In the genomic region with DNA sequence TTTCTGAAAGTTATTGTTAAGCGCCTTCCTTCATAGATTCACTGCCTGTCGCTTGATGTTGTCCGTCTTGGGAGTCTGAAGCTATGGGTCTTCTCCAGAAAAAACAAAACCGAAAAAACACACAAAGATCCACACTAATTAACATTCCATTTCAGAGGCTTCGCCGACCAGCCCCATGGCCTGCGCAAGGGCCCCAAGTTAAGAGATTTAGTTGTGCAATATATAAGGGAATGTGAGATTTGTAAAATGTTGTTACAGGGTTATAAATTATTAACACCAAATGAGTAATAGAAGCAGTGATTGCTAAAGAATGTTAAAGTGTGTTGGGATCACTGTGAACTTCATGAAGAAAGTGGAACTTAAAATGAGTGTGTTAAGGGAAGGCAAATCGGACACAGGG, we compare ENCODE assay signal across 14 cellular contexts. TPM values are rescaled to one million over a fixed set of nuclear protein-coding genes. Genes with fewer than 3 reads are reported as not detected.
DNase-seq lines count a peak whose midpoint lies in the region; ATAC-seq and TF ChIP-seq lines count a peak whose summit lies in the region.
"Had no signal": no experiment of that assay in that cellular context is flagged by ENCODE, and none has a peak within 500 bp of the region (broad histone marks: within the 10 kb centered on the region; RNA-seq: fewer than 3 reads in every experiment).

No MANE protein-coding gene starts in this region.

- TF ChIP-seq RAD21 in IMR-90 (IDR thresholded peaks at IDR 0.05; ENCODE audit: low read length) = no peak

- H3K23ac ChIP-seq in IMR-90 (ENCODE audit: low read depth, low read length) (no peak overlapping the region), neuronal stem cell (ENCODE audit: low read depth, low read length, poor library complexity) (no peak overlapping the region)

- H3K9me3 ChIP-seq in IMR-90 (ENCODE audit: control insufficient read depth, insufficient read depth, low read length) (no peaks in the 10 kb centered on the region), hepatocyte (ENCODE audit: low read depth) (no peaks in the 10 kb centered on the region), neuronal stem cell (replicated peaks in 1 of 2; ENCODE audit: control insufficient read depth in 2 of 2, insufficient read depth in 1 of 2, low read depth in 1 of 2, low read length in 2 of 2) (peaks cover 0 to 2% of the 10 kb centered on the region in 2 donors)

- H4K91ac ChIP-seq in IMR-90 (ENCODE audit: insufficient read depth, low read depth, low read length) = no peak overlapping the region
- no peak overlapping the region for H4K91ac ChIP-seq in neuronal stem cell (ENCODE audit: low read depth, low read length, poor library complexity)

- H3K4me1 ChIP-seq in IMR-90 (ENCODE audit: control insufficient read depth, insufficient read depth, low read length) = no peaks in the 10 kb centered on the region
- peaks cover 22% of the 10 kb centered on the region for H3K4me1 ChIP-seq in hepatocyte (ENCODE audit: insufficient read depth)
- H3K4me1 ChIP-seq in neuronal stem cell (ENCODE audit: control insufficient read depth in 2 of 2, insufficient read depth in 1 of 2, low read depth in 1 of 2, low read length in 2 of 2) = peaks cover 10 to 22% of the 10 kb centered on the region in 2 donors

- H2AK5ac ChIP-seq in IMR-90 (ENCODE audit: low read depth, low read length) (no peak overlapping the region), neuronal stem cell (ENCODE audit: low read depth, low read length) (no peak overlapping the region)

- DNase-seq in IMR-90 (no peak), hepatocyte (ENCODE audit: low spot score) (no peak), neuronal stem cell (ENCODE audit: low spot score) (no peak), MCF 10A (ENCODE audit: unreplicated experiment) (no peak), HPDE6-E6E7 (ENCODE audit: extremely low spot score) (no peak)
- DNase-seq: activated T-cell treated with anti-CD3 and anti-CD28 coated beads, Interleukin-2, amount 50 U/mL, for 1 hour; effector CD8-positive, alpha-beta T cell; KG1; stimulated activated CD4-positive, alpha-beta T cell treated with anti-CD3 and anti-CD28 coated beads, Interleukin-4, amount 100 ng/mL, for 1 hour had no signal

- no peak overlapping the region for H2AK9ac ChIP-seq in IMR-90 (replicated peaks; ENCODE audit: low read depth, low read length, poor library complexity)

- POLR2A ChIA-PET in IMR-90 (lab: Charles Lee; ENCODE audit: unreplicated experiment) = no interaction called here
- POLR2A ChIA-PET in MCF 10A (lab: Yijun Ruan, JAX) = no interaction called here

- no peak overlapping the region for H3K56ac ChIP-seq in IMR-90 (ENCODE audit: extremely low read depth, insufficient read depth, low read length)

- H3K4me3 ChIP-seq in IMR-90 (ENCODE audit: insufficient read depth, low read depth, low read length) = no peak overlapping the region
- no peak overlapping the region for H3K4me3 ChIP-seq in hepatocyte
- H3K4me3 ChIP-seq in neuronal stem cell (ENCODE audit: low read length in 2 of 2) = peak overlapping the region in 1 of 2 donors; percentile 69

- ATAC-seq in IMR-90 (ENCODE audit: low read depth) = no peak
- no peak for ATAC-seq in HG02840 (IDR thresholded peaks at IDR 0.05; ENCODE audit: low FRiP score, unreplicated experiment)
- ATAC-seq in HG03432 (IDR thresholded peaks at IDR 0.05; ENCODE audit: unreplicated experiment) = no peak

- no peak overlapping the region for H2BK15ac ChIP-seq in IMR-90 (ENCODE audit: low read depth, low read length)
- peak overlapping the region; percentile 43 for H2BK15ac ChIP-seq in neuronal stem cell (ENCODE audit: low read length)

- dilution Hi-C loops in IMR-90 (cut with HindIII; ENCODE audit: low sequenced_read_pairs, unreplicated experiment) = no loop called here

- H3K4me1 Mint-ChIP-seq in MCF 10A (ENCODE audit: insufficient read depth, unreplicated experiment) = no peaks in the 10 kb centered on the region

- H4K5ac ChIP-seq in IMR-90 (ENCODE audit: low read depth, low read length) = no peak overlapping the region

- H4K20me1 ChIP-seq in IMR-90 (ENCODE audit: insufficient read depth, low read length) = no peaks in the 10 kb centered on the region
- H4K20me1 ChIP-seq in hepatocyte (ENCODE audit: insufficient read depth, poor library complexity, severe bottlenecking) = no peaks in the 10 kb centered on the region

- H3K27me3 ChIP-seq in IMR-90 (ENCODE audit: control insufficient read depth, insufficient read depth, low read length) (peaks cover 22% of the 10 kb centered on the region), hepatocyte (no peaks in the 10 kb centered on the region), neuronal stem cell (ENCODE audit: control insufficient read depth in 3 of 3, insufficient read depth in 3 of 3, low read depth in 1 of 3, low read length in 3 of 3) (no peaks in the 10 kb centered on the region)

- H3K9me2 ChIP-seq in hepatocyte (replicated peaks; ENCODE audit: insufficient read depth) = no peaks in the 10 kb centered on the region

- intact Hi-C loops in IMR-90 (cut with micrococcal nuclease) = no loop called here
- intact Hi-C loops in MCF 10A (cut with micrococcal nuclease) = no loop called here

- TF ChIP-seq POLR2A in IMR-90 (IDR thresholded peaks at IDR 0.05; ENCODE audit: low read depth, low read length) = no peak

- no peaks in the 10 kb centered on the region for H3K36me3 Mint-ChIP-seq in MCF 10A (ENCODE audit: insufficient read depth, unreplicated experiment)

- H2BK20ac ChIP-seq in IMR-90 (ENCODE audit: low read depth, low read length) = no peak overlapping the region

- H3K9me1 ChIP-seq in IMR-90 (ENCODE audit: insufficient read depth, low read length) = no peaks in the 10 kb centered on the region

- in situ Hi-C loops in IMR-90 (cut with MboI; ENCODE audit: low sequenced_read_pairs) = no loop called here

- H2BK5ac ChIP-seq in IMR-90 (ENCODE audit: low read depth, low read length, poor library complexity, severe bottlenecking) (no peak overlapping the region), neuronal stem cell (ENCODE audit: low read length) (no peak overlapping the region)

- WGBS in IMR-90 (ENCODE audit: extremely low coverage in 2 of 2, insufficient read length in 1 of 2), 2 experiments = no CpG with 5 or more reads among the region's 8 CpGs
- 65% methylated on average over 7 of the region's 8 CpGs for WGBS in hepatocyte (ENCODE audit: low lambda C conversion rate, missing lambda C conversion rate)
- no CpG with 5 or more reads among the region's 8 CpGs for WGBS in neuronal stem cell (ENCODE audit: extremely low coverage in 2 of 2, insufficient read length in 2 of 2, insufficient replicate concordance in 1 of 2), 2 donors

- H2AFZ ChIP-seq in IMR-90 (replicated peaks; ENCODE audit: low read length, poor library complexity) = no peak overlapping the region
- peak overlapping the region; percentile 85 for H2AFZ ChIP-seq in hepatocyte
- H2AFZ ChIP-seq in neuronal stem cell (ENCODE audit: low read length) = peak overlapping the region; percentile 89

- CTCF ChIA-PET in IMR-90 (lab: Yijun Ruan, JAX) (no interaction called here), MCF 10A (lab: Yijun Ruan, JAX) (interaction anchor here (1.0 kb wide), 1 partner anchor 69 kb away, joined by 3 read pairs; no protein-coding TSS in a partner anchor)

- H3K79me2 ChIP-seq in hepatocyte = no peaks in the 10 kb centered on the region

- H3K27ac ChIP-seq in C4-2B (peak overlapping the region; percentile 70; the same call in 1 of the 2 replicates), IMR-90 (ENCODE audit: insufficient read depth, low read length) (no peak overlapping the region), hepatocyte (peak overlapping the region; percentile 86), neuronal stem cell (replicated peaks; ENCODE audit: low read length) (no peak overlapping the region)
- H3K27ac ChIP-seq: SK-N-MC had no signal

- no peak overlapping the region for H2BK12ac ChIP-seq in neuronal stem cell (ENCODE audit: low read length)

- no peak overlapping the region for H3K4me3 Mint-ChIP-seq in MCF 10A (ENCODE audit: unreplicated experiment)

- H3K79me1 ChIP-seq in IMR-90 (ENCODE audit: low read depth in 1 of 2, low read length in 2 of 2) (no peaks in the 10 kb centered on the region), neuronal stem cell (ENCODE audit: low read depth, low read length) (no peaks in the 10 kb centered on the region)

- H3K9ac ChIP-seq in IMR-90 (ENCODE audit: low read depth, low read length) (no peak overlapping the region), neuronal stem cell (ENCODE audit: low read depth, low read length, poor library complexity) (no peak overlapping the region)

- H4K8ac ChIP-seq in IMR-90 (ENCODE audit: low read depth in 2 of 2, low read length in 2 of 2) = no peak overlapping the region
- H4K8ac ChIP-seq in neuronal stem cell (ENCODE audit: low read depth, low read length) = no peak overlapping the region

- no peaks in the 10 kb centered on the region for H3K36me3 ChIP-seq in IMR-90 (ENCODE audit: control insufficient read depth, insufficient read depth, low read length)
- no peaks in the 10 kb centered on the region for H3K36me3 ChIP-seq in hepatocyte (replicated peaks; ENCODE audit: insufficient read depth, low read depth)
- H3K36me3 ChIP-seq in neuronal stem cell (replicated peaks in 1 of 2; ENCODE audit: control insufficient read depth in 2 of 2, insufficient read depth in 2 of 2, low read length in 2 of 2) = peaks cover 1 to 40% of the 10 kb centered on the region in 2 donors

- no peak overlapping the region for H3K4me2 ChIP-seq in IMR-90 (ENCODE audit: low read depth, low read length)
- peak overlapping the region; percentile 97 for H3K4me2 ChIP-seq in hepatocyte
- H3K4me2 ChIP-seq in neuronal stem cell (ENCODE audit: insufficient read depth, low read length, poor library complexity, severe bottlenecking) = peak overlapping the region; percentile 81

- no peak for TF ChIP-seq CTCF in C4-2B (conservative IDR thresholded peaks at IDR 0.05)
- no peak for TF ChIP-seq CTCF in IMR-90 (conservative IDR thresholded peaks at IDR 0.05; ENCODE audit: low read depth, low read length)
- TF ChIP-seq CTCF in hepatocyte (IDR thresholded peaks at IDR 0.05; ENCODE audit: poor library complexity) = no peak
- no peak for TF ChIP-seq CTCF in MCF 10A (IDR thresholded peaks at IDR 0.05; ENCODE audit: unreplicated experiment)

- H2BK120ac ChIP-seq in IMR-90 (ENCODE audit: low read depth, low read length) (no peak overlapping the region), neuronal stem cell (ENCODE audit: low read depth, low read length) (no peak overlapping the region)

- BruUV-seq in IMR-90 (replicated peaks; lab: Mats Ljungman, UMichigan) = no TSS peak
- no TSS peak for BruUV-seq in MCF 10A (replicated peaks; lab: Mats Ljungman, UMichigan)

- no peak overlapping the region for H3K27ac Mint-ChIP-seq in MCF 10A (ENCODE audit: low read depth, unreplicated experiment)

- H3K4ac ChIP-seq in IMR-90 (ENCODE audit: low read depth, low read length) (no peak overlapping the region), neuronal stem cell (ENCODE audit: low read length) (no peak overlapping the region)

- peaks cover 8% of the 10 kb centered on the region for H3K27me3 Mint-ChIP-seq in MCF 10A (ENCODE audit: insufficient read depth, unreplicated experiment)

- H3K9me3 Mint-ChIP-seq in MCF 10A (ENCODE audit: unreplicated experiment) = no peaks in the 10 kb centered on the region

- H3K14ac ChIP-seq in IMR-90 (replicated peaks; ENCODE audit: low read depth, low read length) (no peak overlapping the region), neuronal stem cell (ENCODE audit: low read length) (no peak overlapping the region)

- H3K18ac ChIP-seq in IMR-90 (ENCODE audit: low read depth, low read length) (no peak overlapping the region), neuronal stem cell (ENCODE audit: low read length) (no peak overlapping the region)

RNA-seq across cellular contexts. Expression of gene CFAP221, which starts 0.8 kb away (rescaled TPM):
- not detected in 2 replicates for total RNA-seq in IMR-90 (2012; rRNA removed)
- not detected in 2 replicates for polyA plus RNA-seq in IMR-90 (2012; rRNA removed)
- polyA plus RNA-seq in IMR-90 (2012; cell fraction: cytosol; rRNA removed) = not detected in 2 replicates
- not detected in 2 replicates for polyA plus RNA-seq in IMR-90 (2012; cell fraction: nucleus; rRNA removed; ENCODE audit: low replicate concordance)
- total RNA-seq in hepatocyte = 3.4 and 8.1 TPM in 2 replicates
- 3.3 and 3.5 TPM in 2 replicates for polyA plus RNA-seq in hepatocyte
- polyA plus RNA-seq in neuronal stem cell (2013, experiment 1 of 2) = 2.2 TPM
- polyA plus RNA-seq in neuronal stem cell (2013, experiment 2 of 2) = 2.8 TPM
- not detected in 2 replicates for total RNA-seq in MCF 10A (2022)

RNA-seq across cellular contexts. Expression of gene SCTR, which starts 20.8 kb away (rescaled TPM):
- total RNA-seq in IMR-90 (2012; rRNA removed) (not detected in 2 replicates), hepatocyte (1.7 and 2.4 TPM in 2 replicates), MCF 10A (2022) (not detected in 2 replicates)
- polyA plus RNA-seq in IMR-90 (2012; rRNA removed) (not detected in 2 replicates), hepatocyte (4.3 and 4.9 TPM in 2 replicates)
- polyA plus RNA-seq in IMR-90 (2012; cell fraction: cytosol; rRNA removed) = not detected in 2 replicates
- not detected in 2 replicates for polyA plus RNA-seq in IMR-90 (2012; cell fraction: nucleus; rRNA removed; ENCODE audit: low replicate concordance)
- polyA plus RNA-seq in neuronal stem cell (2013, experiment 1 of 2) = not detected
- not detected for polyA plus RNA-seq in neuronal stem cell (2013, experiment 2 of 2)
- total RNA-seq: Daoy had no signal

Comparison
In these comparisons a context has a peak if more than half of its experiments do, and no peak if none do; other contexts are left out.
1. H3K27ac ChIP-seq: peak in C4-2B (single experiment) and hepatocyte (single experiment); none in IMR-90 (single experiment) and neuronal stem cell (single experiment).